Comparison of ENCODE assay signal across 26 cellular contexts in the genomic region with DNA sequence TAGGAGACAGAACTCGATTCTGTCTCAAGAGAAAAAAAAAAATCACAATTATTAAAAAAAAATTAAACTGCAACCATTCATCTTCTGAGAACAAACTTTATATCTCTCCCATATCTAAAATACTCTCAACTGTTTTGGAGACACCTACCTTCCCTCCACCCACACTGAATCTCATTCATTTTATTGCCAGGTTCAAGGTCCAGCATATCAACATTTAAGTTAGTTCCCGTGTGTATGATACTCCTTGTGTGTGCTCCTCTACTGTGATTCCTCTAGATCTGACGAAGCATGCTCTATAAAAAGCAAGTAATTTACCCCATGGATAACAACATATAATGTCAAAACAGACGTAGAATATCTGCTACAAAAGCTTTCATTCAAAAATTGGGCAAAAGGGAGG.
"Had no signal": no experiment of that assay in that cellular context is flagged by ENCODE, and none has a peak within 500 bp of the region (broad histone marks: within the 10 kb centered on the region; RNA-seq: fewer than 3 reads in every experiment).

No MANE protein-coding gene starts in this region.

- H3K27me3 ChIP-seq: neural progenitor cell, ovary, right lobe of liver, sigmoid colon, spleen, stomach, thyroid gland, transverse colon, upper lobe of right lung, uterus had no signal

- DNase-seq: naive thymus-derived CD4-positive, alpha-beta T cell; natural killer cell; occipital lobe; ovary; posterior cingulate gyrus; psoas muscle; right cardiac atrium; right lobe of liver; sigmoid colon; spleen; stimulated activated CD4-positive, alpha-beta T cell treated with anti-CD3 and anti-CD28 coated beads, Interleukin-12 subunit alpha, Interleukin-12 subunit beta, amount 100 ng/mL, for 4 hours; stimulated activated CD4-positive, alpha-beta T cell treated with anti-CD3 and anti-CD28 coated beads, Interleukin-1b, Interleukin-23, amount 100 ng/mL, for 48 hours; stimulated activated CD4-positive, alpha-beta T cell treated with anti-CD3 and anti-CD28 coated beads, Interleukin-4, amount 100 ng/mL, for 1 hour; stimulated activated CD4-positive, alpha-beta T cell treated with anti-CD3 and anti-CD28 coated beads, Interleukin-4, amount 100 ng/mL, for 4 hours; stimulated activated CD8-positive, alpha-beta memory T cell treated with anti-CD3 and anti-CD28 coated beads, Interleukin-4, amount 100 ng/mL, for 48 hours; stimulated activated naive CD4-positive, alpha-beta T cell; stomach; thyroid gland; transverse colon; upper lobe of right lung; uterus had no signal

- H3K9me3 ChIP-seq: ovary, psoas muscle, right lobe of liver, sigmoid colon, spleen, stomach, thoracic aorta, thyroid gland, transverse colon, upper lobe of right lung, uterus had no signal

- H3K9ac ChIP-seq: neural progenitor cell, parathyroid adenoma had no signal

- H3K27ac ChIP-seq: neural progenitor cell, ovary, parathyroid adenoma, psoas muscle, right lobe of liver, sigmoid colon, spleen, stomach, thoracic aorta, thyroid gland, upper lobe of right lung, uterus had no signal

- ATAC-seq: naive thymus-derived CD4-positive, alpha-beta T cell; natural killer cell; psoas muscle; right cardiac atrium; right lobe of liver; stimulated activated memory B cell treated with anti-CD40 and anti-IgM and Interleukin-4, amounts not matched to agents 10 μg/mL and 1 μg/mL and 100 μg/mL, for 72 hours; upper lobe of right lung had no signal

- H3K4me3 ChIP-seq: neural progenitor cell, ovary, psoas muscle, right lobe of liver, sigmoid colon, smooth muscle cell, spleen, stomach, thoracic aorta, thyroid gland, transverse colon, upper lobe of right lung, uterus had no signal

- H3K4me1 ChIP-seq: neural progenitor cell, parathyroid adenoma, psoas muscle, right lobe of liver, sigmoid colon, spleen, stomach, thyroid gland, upper lobe of right lung, uterus had no signal

- H3K36me3 ChIP-seq: neural progenitor cell, ovary, right lobe of liver, sigmoid colon, spleen, stomach, thoracic aorta, thyroid gland, transverse colon, upper lobe of right lung, uterus had no signal
